21 cellular contexts compared by ENCODE assay signal in the genomic region with DNA sequence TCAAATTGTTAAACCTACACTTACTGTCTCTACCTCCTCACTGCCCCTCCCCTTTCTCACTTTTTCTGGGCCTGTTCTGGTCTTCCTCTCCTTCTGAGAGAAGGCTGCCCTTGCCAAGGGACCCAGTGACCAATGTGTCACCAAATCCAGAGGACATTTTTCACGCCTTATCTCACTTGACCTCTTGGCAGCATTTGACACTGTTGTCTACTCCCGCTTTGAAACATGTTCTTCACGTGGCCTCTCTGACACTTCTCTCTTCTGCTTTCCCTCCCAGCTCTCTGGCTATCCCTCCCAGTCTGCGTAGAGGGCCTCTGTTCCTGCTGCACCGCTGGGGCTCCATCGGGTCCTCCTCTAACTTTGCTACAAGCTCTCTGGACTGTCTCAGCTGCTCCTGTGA. TPM values are rescaled to one million over a fixed set of nuclear protein-coding genes. Genes with fewer than 3 reads are reported as not detected.
DNase-seq lines count a peak whose midpoint lies in the region; ATAC-seq and TF ChIP-seq lines count a peak whose summit lies in the region.
"Had no signal": no experiment of that assay in that cellular context is flagged by ENCODE, and none has a peak within 500 bp of the region (broad histone marks: within the 10 kb centered on the region; RNA-seq: fewer than 3 reads in every experiment).

No MANE protein-coding gene starts in this region.

- H3K27me3 ChIP-seq in heart left ventricle: no peaks in the 10 kb centered on the region
- no peaks in the 10 kb centered on the region for H3K27me3 ChIP-seq in right atrium auricular region
- no peaks in the 10 kb centered on the region for H3K27me3 ChIP-seq in Loucy (ENCODE audit: insufficient read depth, low read length, poor library complexity, severe bottlenecking)
- no peaks in the 10 kb centered on the region for H3K27me3 ChIP-seq in ascending aorta
- H3K27me3 ChIP-seq: ovary, vagina had no signal

- peaks cover 0 to 35% (median 28%) of the 10 kb centered on the region in 12 donors for H3K4me1 ChIP-seq in heart left ventricle
- H3K4me1 ChIP-seq in right atrium auricular region: peaks cover 0 to 26% of the 10 kb centered on the region in 2 donors
- H3K4me1 ChIP-seq in Loucy (ENCODE audit: insufficient read depth, low read length, poor library complexity, severe bottlenecking): peaks cover 8% of the 10 kb centered on the region
- H3K4me1 ChIP-seq in ascending aorta: peaks cover 14 to 25% of the 10 kb centered on the region in 2 donors

- no peak for TF ChIP-seq CTCF in heart left ventricle (IDR thresholded peaks at IDR 0.05)
- TF ChIP-seq CTCF in right atrium auricular region (IDR thresholded peaks at IDR 0.05): no peak
- no peak for TF ChIP-seq CTCF in Loucy (conservative IDR thresholded peaks at IDR 0.05; ENCODE audit: low read length)
- no peak for TF ChIP-seq CTCF in ascending aorta (IDR thresholded peaks at IDR 0.05)

- no peaks in the 10 kb centered on the region for H3K9me3 ChIP-seq in heart left ventricle
- H3K9me3 ChIP-seq in right atrium auricular region: no peaks in the 10 kb centered on the region
- H3K9me3 ChIP-seq in Loucy (ENCODE audit: insufficient read depth, low read depth, low read length): no peaks in the 10 kb centered on the region
- no peaks in the 10 kb centered on the region for H3K9me3 ChIP-seq in ascending aorta
- H3K9me3 ChIP-seq: ovary, vagina had no signal

- H3K27ac Mint-ChIP-seq in stimulated activated memory B cell treated with anti-CD40 and anti-IgM and Interleukin-4, amounts not matched to agents 10 μg/mL and 1 μg/mL and 100 μg/mL, for 72 hours: peak overlapping the region; percentile 59
- H3K27ac Mint-ChIP-seq: mesothelial cell of epicardium, WTC11 had no signal

- no peaks in the 10 kb centered on the region for H4K20me1 ChIP-seq in Loucy (ENCODE audit: insufficient read depth, low read length, poor library complexity, severe bottlenecking)

- no peaks in the 10 kb centered on the region for H3K9me2 ChIP-seq in Loucy (replicated peaks; ENCODE audit: low read depth, low read length)

- ATAC-seq in heart left ventricle: peak in 3 of 4 donors; percentile 7 to 28 (median 18)
- ATAC-seq in stimulated activated memory B cell treated with anti-CD40 and anti-IgM and Interleukin-4, amounts not matched to agents 10 μg/mL and 1 μg/mL and 100 μg/mL, for 72 hours: peak; percentile 25
- ATAC-seq: esophagus mucosa, WTC11 had no signal

- H3K9ac ChIP-seq in Loucy (ENCODE audit: low read depth, low read length, poor library complexity, severe bottlenecking): no peak overlapping the region

- peak overlapping the region in 4 of 12 donors; percentile 8 to 62 (median 24) for H3K27ac ChIP-seq in heart left ventricle
- no peak overlapping the region for H3K27ac ChIP-seq in right atrium auricular region
- peak overlapping the region; percentile 76 to 77 for H3K27ac ChIP-seq in ascending aorta
- H3K27ac ChIP-seq: ovary, vagina had no signal

- no peak for DNase-seq in heart left ventricle
- no peak for DNase-seq in right atrium auricular region (ENCODE audit: low spot score)
- no peak for DNase-seq in ascending aorta (ENCODE audit: low spot score in 2 of 2)
- DNase-seq in globus pallidus (ENCODE audit: low spot score): no peak
- no peak for DNase-seq in Ammon's horn (ENCODE audit: low spot score)
- no peak for DNase-seq in HK-2 (ENCODE audit: unreplicated experiment)
- DNase-seq: activated T-cell treated with anti-CD3 and anti-CD28 coated beads for 4 hours; aorta; DMS79; head of caudate nucleus; NCI-H345; ovary; small intestine; stimulated activated naive CD4-positive, alpha-beta T cell had no signal

- H3K4me3 Mint-ChIP-seq in stimulated activated memory B cell treated with anti-CD40 and anti-IgM and Interleukin-4, amounts not matched to agents 10 μg/mL and 1 μg/mL and 100 μg/mL, for 72 hours: no peak overlapping the region
- H3K4me3 Mint-ChIP-seq: mesothelial cell of epicardium, WTC11 had no signal

- H3K9me3 Mint-ChIP-seq in stimulated activated memory B cell treated with anti-CD40 and anti-IgM and Interleukin-4, amounts not matched to agents 10 μg/mL and 1 μg/mL and 100 μg/mL, for 72 hours: peaks cover 7% of the 10 kb centered on the region
- H3K9me3 Mint-ChIP-seq: mesothelial cell of epicardium, WTC11 had no signal

- H3F3A ChIP-seq in Loucy (ENCODE audit: low read depth): no peaks in the 10 kb centered on the region

- H3K36me3 ChIP-seq in heart left ventricle (no peaks in the 10 kb centered on the region), right atrium auricular region (no peaks in the 10 kb centered on the region), Loucy (ENCODE audit: insufficient read depth, low read length) (no peaks in the 10 kb centered on the region), ascending aorta (no peaks in the 10 kb centered on the region)
- H3K36me3 ChIP-seq: ovary, vagina had no signal

- intact Hi-C loops in heart left ventricle (cut with DNase I) (no loop called here), ascending aorta (cut with DNase I) (no loop called here)

- 56 to 61% (median 58%) methylated on average over 6 of the region's 6 CpGs for WGBS in heart left ventricle, 4 donors

- no peaks in the 10 kb centered on the region for H3K79me2 ChIP-seq in Loucy (ENCODE audit: insufficient read depth, low read length)

- no peak overlapping the region for H2AFZ ChIP-seq in Loucy (ENCODE audit: low read length)

- H3K4me3 ChIP-seq in heart left ventricle (no peak overlapping the region), right atrium auricular region (no peak overlapping the region), Loucy (ENCODE audit: low read length, poor library complexity, severe bottlenecking) (no peak overlapping the region), ascending aorta (no peak overlapping the region)
- H3K4me3 ChIP-seq: ovary, vagina had no signal

- peaks cover 8% of the 10 kb centered on the region for H3K27me3 Mint-ChIP-seq in stimulated activated memory B cell treated with anti-CD40 and anti-IgM and Interleukin-4, amounts not matched to agents 10 μg/mL and 1 μg/mL and 100 μg/mL, for 72 hours

- peaks cover 24% of the 10 kb centered on the region for H3K4me1 Mint-ChIP-seq in stimulated activated memory B cell treated with anti-CD40 and anti-IgM and Interleukin-4, amounts not matched to agents 10 μg/mL and 1 μg/mL and 100 μg/mL, for 72 hours

- TF ChIP-seq POLR2A in heart left ventricle (IDR thresholded peaks at IDR 0.05): no peak

- H3K36me3 Mint-ChIP-seq in stimulated activated memory B cell treated with anti-CD40 and anti-IgM and Interleukin-4, amounts not matched to agents 10 μg/mL and 1 μg/mL and 100 μg/mL, for 72 hours: no peaks in the 10 kb centered on the region
- H3K36me3 Mint-ChIP-seq: mesothelial cell of epicardium, WTC11 had no signal

- H3K4me2 ChIP-seq in Loucy (ENCODE audit: low read depth, low read length, poor library complexity, severe bottlenecking): peak overlapping the region; percentile 23

RNA-seq across cellular contexts. Expression of a gene that starts 25.3 kb away (rescaled TPM):
- total RNA-seq in heart left ventricle (1 to 10 TPM; 1.3 to 4.4 (median 2.2) TPM), right atrium auricular region (1 to 10 TPM; 1.0 to 1.7 TPM), ascending aorta (14.5 TPM)
- 1 to 10 TPM; 1.3 to 1.8 TPM for polyA plus RNA-seq in heart left ventricle
- polyA plus RNA-seq: keratinocyte had no signal

RNA-seq across cellular contexts. Expression of a gene that starts 53.3 kb away (rescaled TPM):
- total RNA-seq in heart left ventricle: 10 to 100 TPM; 23.7 to 49.5 (median 34.3) TPM
- 10 to 100 TPM in 1 of 2 donors, 1 to 10 TPM in 1; 3.2 to 19.1 TPM for polyA plus RNA-seq in heart left ventricle
- 10 to 100 TPM; 18.8 to 32.7 TPM for total RNA-seq in right atrium auricular region
- 47.6 TPM for total RNA-seq in ascending aorta

Comparison
In these comparisons a context has a peak if more than half of its experiments do, and no peak if none do; other contexts are left out.
1. H3K27ac ChIP-seq: peak in ascending aorta (2 of 2); none in right atrium auricular region (0 of 2).